Comparison of ENCODE assay signal across 9 cellular contexts in genomic region chr2:15941970-15942710, GRCh38. TPM values are rescaled to one million over a fixed set of nuclear protein-coding genes. Genes with fewer than 3 reads are reported as not detected.
DNase-seq lines count a peak whose midpoint lies in the region; ATAC-seq and TF ChIP-seq lines count a peak whose summit lies in the region.
"Had no signal": no experiment of that assay in that cellular context is flagged by ENCODE, and none has a peak within 500 bp of the region (broad histone marks: within the 10 kb centered on the region; RNA-seq: fewer than 3 reads in every experiment).

No MANE protein-coding gene starts in this region.

- H3K9ac ChIP-seq in endodermal cell (ENCODE audit: extremely low read depth, low read length, poor library complexity, severe bottlenecking): peak overlapping the region; percentile 59

- peaks cover 17% of the 10 kb centered on the region for H3K4me1 Mint-ChIP-seq in endodermal cell
- H3K4me1 Mint-ChIP-seq in nephron progenitor cell: peaks cover 58% of the 10 kb centered on the region
- H3K4me1 Mint-ChIP-seq: central memory CD8-positive, alpha-beta T cell had no signal

- no peaks in the 10 kb centered on the region for H3K4me1 ChIP-seq in endodermal cell (ENCODE audit: control insufficient read depth, insufficient read depth, low read length)

- peak overlapping the region; percentile 98 for H3K4me3 ChIP-seq in endodermal cell (ENCODE audit: low read length)

- DNase-seq in ELF-1 (ENCODE audit: low read depth, low spot score): peak; percentile 60
- peak; percentile 100 for DNase-seq in NCI-H526 treated with DMSO at 0.1 percent for 48 hours (lab: John Stamatoyannopoulos, UW)
- DNase-seq in endodermal cell: peak; percentile 79
- DNase-seq in nephron progenitor cell: peak; percentile 51
- no peak for DNase-seq in NCI-H2107 (lab: John Stamatoyannopoulos, UW)
- no peak for DNase-seq in activated gamma-delta T cell treated with Interleukin-2 at 50 U/mL for 16 hours
- no peak for DNase-seq in RKO (ENCODE audit: low spot score)

- H3K27me3 ChIP-seq in endodermal cell (ENCODE audit: control insufficient read depth, insufficient read depth, low read length, poor library complexity, severe bottlenecking): peaks cover 11% of the 10 kb centered on the region

- no peak for ATAC-seq in HG03457 (IDR thresholded peaks at IDR 0.05; ENCODE audit: unreplicated experiment)

- peak overlapping the region; percentile 97 for H3K4me3 Mint-ChIP-seq in endodermal cell
- peak overlapping the region; percentile 98 for H3K4me3 Mint-ChIP-seq in nephron progenitor cell

- peaks cover 26% of the 10 kb centered on the region for H3K36me3 ChIP-seq in endodermal cell (ENCODE audit: control insufficient read depth, insufficient read depth, low read length)

- TF ChIP-seq CTCF in endodermal cell (conservative IDR thresholded peaks at IDR 0.05) (no peak), nephron progenitor cell (IDR thresholded peaks at IDR 0.05) (no peak)

- H3K9me3 Mint-ChIP-seq in endodermal cell: no peaks in the 10 kb centered on the region
- peaks cover 5% of the 10 kb centered on the region for H3K9me3 Mint-ChIP-seq in nephron progenitor cell
- H3K9me3 Mint-ChIP-seq: central memory CD8-positive, alpha-beta T cell had no signal

- H3K27me3 Mint-ChIP-seq in endodermal cell (ENCODE audit: insufficient read depth): peaks cover 10% of the 10 kb centered on the region
- H3K27me3 Mint-ChIP-seq in nephron progenitor cell (ENCODE audit: low read depth, poor library complexity): peaks cover 3% of the 10 kb centered on the region

- no peaks in the 10 kb centered on the region for H3K9me3 ChIP-seq in endodermal cell (ENCODE audit: control insufficient read depth, low read length)

- H3K27ac Mint-ChIP-seq in endodermal cell (peak overlapping the region; percentile 39), nephron progenitor cell (no peak overlapping the region)

- 0 to 1% methylated on average over 29 to 90 of the region's 90 CpGs for WGBS in endodermal cell (ENCODE audit: insufficient coverage in 1 of 2, insufficient read length in 1 of 2), 2 experiments

- H3K36me3 Mint-ChIP-seq in endodermal cell (ENCODE audit: low read depth): peaks cover 42% of the 10 kb centered on the region
- peaks cover 44% of the 10 kb centered on the region for H3K36me3 Mint-ChIP-seq in nephron progenitor cell (ENCODE audit: low read depth)

- peak overlapping the region; percentile 45 for H3K27ac ChIP-seq in endodermal cell (ENCODE audit: low read depth, low read length)

RNA-seq across cellular contexts. Expression of gene MYCN, which starts 1.8 kb away (rescaled TPM):
- total RNA-seq in endodermal cell: 10 to 100 TPM; 36.8 to 52.3 TPM
- polyA plus RNA-seq in endodermal cell (2013, experiment 1 of 2): 75.7 TPM
- polyA plus RNA-seq in endodermal cell (2013, experiment 2 of 2): 74.7 TPM

Comparison
In these comparisons a context has a peak if more than half of its experiments do, and no peak if none do; other contexts are left out.
1. DNase-seq: peak in ELF-1 (single experiment), NCI-H526 treated with DMSO at 0.1 percent for 48 hours (single experiment), endodermal cell (single experiment) and nephron progenitor cell (single experiment); none in NCI-H2107 (single experiment), activated gamma-delta T cell treated with Interleukin-2 at 50 U/mL for 16 hours (single experiment) and RKO (single experiment).